ENCODE assay signal across 8 cellular contexts in the genomic region with DNA sequence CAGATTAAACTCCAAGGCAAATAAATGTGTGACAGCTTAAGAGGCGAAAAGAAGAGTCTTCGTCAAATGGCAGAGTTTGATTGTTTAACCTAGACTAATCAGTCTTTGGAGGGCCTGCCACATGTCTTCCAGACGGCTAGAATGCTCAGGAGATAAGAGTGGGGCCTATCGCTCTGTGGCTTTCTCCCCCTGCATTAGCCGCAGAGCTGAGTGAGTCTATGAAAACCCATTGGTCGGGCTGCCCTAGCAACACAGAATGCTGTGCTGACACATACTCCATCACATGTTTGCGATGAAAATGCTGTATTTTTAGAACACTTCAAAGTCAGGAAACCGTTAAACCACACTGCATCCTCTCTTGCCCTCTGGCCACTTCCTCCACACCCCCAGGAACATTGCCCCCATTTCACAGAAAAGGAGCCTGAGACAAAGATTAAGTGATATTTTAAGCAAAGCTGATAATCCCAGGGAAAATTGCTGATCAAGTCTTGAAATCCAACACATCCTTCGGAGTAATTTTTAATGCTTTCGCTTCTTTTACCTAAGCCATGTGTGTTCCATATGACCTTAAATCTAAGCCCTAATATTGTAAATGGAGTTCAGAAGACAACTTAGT.
DNase-seq lines count a peak whose midpoint lies in the region; ATAC-seq and TF ChIP-seq lines count a peak whose summit lies in the region.

No MANE protein-coding gene starts in this region.

- H3K27me3 ChIP-seq in BLaER1 (no peaks in the 10 kb centered on the region), duodenal mucosa (ENCODE audit: control insufficient read depth in 1 of 2, insufficient read depth in 2 of 2, low read length in 2 of 2) (no peaks in the 10 kb centered on the region), neutrophil (no peaks in the 10 kb centered on the region)

- H3K9me3 ChIP-seq in BLaER1 (peaks cover 23% of the 10 kb centered on the region), duodenal mucosa (ENCODE audit: control insufficient read depth in 1 of 2, low read length in 2 of 2) (no peaks in the 10 kb centered on the region), neutrophil (no peaks in the 10 kb centered on the region)

- ATAC-seq in GM19452 (IDR thresholded peaks at IDR 0.05; ENCODE audit: unreplicated experiment) (peak; percentile 77), HG03521 (IDR thresholded peaks at IDR 0.05; ENCODE audit: unreplicated experiment) (peak; percentile 87)
- peak; percentile 83 to 85 for ATAC-seq in activated CD4-positive, CD25-positive, alpha-beta regulatory T cell treated with anti-CD3 and anti-CD28 coated beads, Interleukin-2, amount 50 U/mL, for 24 hours

- H3K27ac ChIP-seq in BLaER1 (peak overlapping the region; percentile 93), duodenal mucosa (ENCODE audit: low read depth, low read length) (peak overlapping the region; percentile 15), neutrophil (peak overlapping the region; percentile 96)

- H3K4me2 ChIP-seq in BLaER1 = peak overlapping the region; percentile 89

- DNase-seq in pons (ENCODE audit: low spot score) = no peak
- no peak for DNase-seq in AG20443 (ENCODE audit: low spot score)

- H3K4me3 ChIP-seq in BLaER1 = peak overlapping the region; percentile 62
- H3K4me3 ChIP-seq in duodenal mucosa (ENCODE audit: low read depth in 1 of 2, low read length in 2 of 2) = no peak overlapping the region
- H3K4me3 ChIP-seq in neutrophil (ENCODE audit: low read depth in 1 of 2, low read length in 1 of 2) = peak overlapping the region; percentile 40 to 93

- no peak for TF ChIP-seq CTCF in neutrophil (IDR thresholded peaks at IDR 0.05)

- H3K9ac ChIP-seq in BLaER1 (peak overlapping the region; percentile 83), duodenal mucosa (ENCODE audit: low read depth in 1 of 2, low read length in 2 of 2) (no peak overlapping the region)

- H3K36me3 ChIP-seq in BLaER1 = peaks cover 64% of the 10 kb centered on the region
- H3K36me3 ChIP-seq in duodenal mucosa (ENCODE audit: control insufficient read depth in 1 of 2, insufficient read depth in 2 of 2, low read length in 2 of 2) = no peaks in the 10 kb centered on the region
- H3K36me3 ChIP-seq in neutrophil = peaks cover 72% of the 10 kb centered on the region

- peaks cover 33% of the 10 kb centered on the region for H4K20me1 ChIP-seq in BLaER1

- H3K4me1 ChIP-seq in BLaER1 (peaks cover 100% of the 10 kb centered on the region), duodenal mucosa (ENCODE audit: control insufficient read depth in 1 of 2, insufficient read depth in 2 of 2, low read length in 2 of 2) (peaks cover 26 to 37% of the 10 kb centered on the region in 2 donors), neutrophil (ENCODE audit: control insufficient read depth in 1 of 2, insufficient read depth in 1 of 2, low read depth in 1 of 2, low read length in 1 of 2) (peaks cover 100% of the 10 kb centered on the region in 2 experiments)

Comparison
In these comparisons a context has a peak if more than half of its experiments do, and no peak if none do; other contexts are left out.
1. H3K27ac ChIP-seq: peak in every context shown above with its lines; median percentile 96 in neutrophil; 93 in BLaER1; 15 in duodenal mucosa.
2. H3K4me3 ChIP-seq: peak in BLaER1 (single experiment) and neutrophil (2 of 2); none in duodenal mucosa (0 of 2).
3. Peak in every context shown above with its lines, with median percentiles within 50 percentile points of each other: ATAC-seq.